In the genomic region with DNA sequence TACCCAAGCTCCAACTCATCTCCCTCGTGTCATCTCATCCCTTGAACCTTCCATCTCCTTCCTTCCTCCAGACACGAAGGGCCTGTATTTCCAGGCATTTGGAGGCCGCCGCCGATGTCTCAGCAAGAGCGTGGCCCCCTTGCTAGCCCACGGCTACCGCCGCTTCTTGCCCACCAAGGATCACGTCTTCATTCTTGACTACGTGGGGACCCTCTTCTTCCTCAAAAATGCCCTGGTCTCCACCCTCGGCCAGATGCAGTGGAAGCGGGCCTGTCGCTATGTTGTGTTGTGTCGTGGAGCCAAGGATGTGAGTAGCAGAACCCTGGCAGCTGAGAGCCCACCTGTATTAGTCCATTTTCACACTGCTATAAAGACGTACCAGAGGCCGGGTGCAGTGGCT, we compare ENCODE assay signal across 24 cellular contexts. TPM values are rescaled to one million over a fixed set of nuclear protein-coding genes. Genes with fewer than 3 reads are reported as not detected.
DNase-seq lines count a peak whose midpoint lies in the region; TF ChIP-seq lines count a peak whose summit lies in the region.
"Had no signal": no experiment of that assay in that cellular context is flagged by ENCODE, and none has a peak within 500 bp of the region (broad histone marks: within the 10 kb centered on the region; RNA-seq: fewer than 3 reads in every experiment).

No MANE protein-coding gene starts in this region.

- H3K4me1 Mint-ChIP-seq in nephron, result peaks cover 24% of the 10 kb centered on the region
- H3K4me1 Mint-ChIP-seq in nephron progenitor cell, result peaks cover 70% of the 10 kb centered on the region

- no peak overlapping the region for H2AFZ ChIP-seq in osteoblast (ENCODE audit: low read length)

- H3K27me3 ChIP-seq in osteoblast (ENCODE audit: insufficient read depth, low read length), result no peaks in the 10 kb centered on the region
- H3K27me3 ChIP-seq: BE2C had no signal

- no peaks in the 10 kb centered on the region for H3K36me3 ChIP-seq in osteoblast (ENCODE audit: insufficient read depth, low read length)
- H3K36me3 ChIP-seq: BE2C, BLaER1 had no signal

- H3K27me3 Mint-ChIP-seq in nephron (ENCODE audit: low read depth), result peaks cover 4% of the 10 kb centered on the region
- H3K27me3 Mint-ChIP-seq in nephron progenitor cell (ENCODE audit: low read depth, poor library complexity), result peaks cover 3% of the 10 kb centered on the region

- H3K4me1 ChIP-seq in osteoblast (ENCODE audit: insufficient read depth, low read length), result peaks cover 8% of the 10 kb centered on the region
- H3K4me1 ChIP-seq: BE2C had no signal

- H3K36me3 Mint-ChIP-seq in nephron (ENCODE audit: low read depth) (peaks cover 12% of the 10 kb centered on the region), nephron progenitor cell (ENCODE audit: low read depth) (peaks cover 23% of the 10 kb centered on the region)
- H3K36me3 Mint-ChIP-seq: CD4-positive, alpha-beta memory T cell; CD4-positive, CD25-positive, alpha-beta regulatory T cell had no signal

- H3K79me2 ChIP-seq in osteoblast (ENCODE audit: insufficient read depth, low read length), result no peaks in the 10 kb centered on the region

- no peak overlapping the region for H3K4me2 ChIP-seq in osteoblast (ENCODE audit: insufficient read depth, low read length)
- H3K4me2 ChIP-seq: BLaER1 had no signal

- no peaks in the 10 kb centered on the region for H3K9me3 ChIP-seq in osteoblast (ENCODE audit: low read depth, low read length)
- H3K9me3 ChIP-seq: BE2C, BLaER1 had no signal

- no peak overlapping the region for H3K27ac ChIP-seq in osteoblast (ENCODE audit: low read depth, low read length)
- H3K27ac ChIP-seq: BLaER1 had no signal

- H3K27ac Mint-ChIP-seq in nephron (peak overlapping the region in 2 of 3 experiments; percentile 22 to 37), nephron progenitor cell (peak overlapping the region; percentile 90)
- H3K27ac Mint-ChIP-seq: CD4-positive, CD25-positive, alpha-beta regulatory T cell had no signal

- H3K9me3 Mint-ChIP-seq in nephron, result no peaks in the 10 kb centered on the region
- peaks cover 10% of the 10 kb centered on the region for H3K9me3 Mint-ChIP-seq in nephron progenitor cell
- H3K9me3 Mint-ChIP-seq: CD4-positive, CD25-positive, alpha-beta regulatory T cell; CD8-positive, alpha-beta memory T cell had no signal

- H4K20me1 ChIP-seq in osteoblast (ENCODE audit: insufficient read depth, low read length), result no peaks in the 10 kb centered on the region
- H4K20me1 ChIP-seq: BLaER1 had no signal

- no peak overlapping the region for H3K4me3 Mint-ChIP-seq in nephron
- no peak overlapping the region for H3K4me3 Mint-ChIP-seq in nephron progenitor cell
- H3K4me3 Mint-ChIP-seq: CD14-positive monocyte; CD4-positive, alpha-beta memory T cell; CD4-positive, CD25-positive, alpha-beta regulatory T cell; CD8-positive, alpha-beta memory T cell had no signal

- no peak overlapping the region for H3K4me3 ChIP-seq in osteoblast (ENCODE audit: insufficient read depth, low read length)
- H3K4me3 ChIP-seq: BLaER1, GM12878 had no signal

- TF ChIP-seq CTCF in nephron (IDR thresholded peaks at IDR 0.05; ENCODE audit: unreplicated experiment in 3 of 3) (no peak), nephron progenitor cell (IDR thresholded peaks at IDR 0.05) (no peak), osteoblast (IDR thresholded peaks at IDR 0.05; ENCODE audit: extremely low read depth, low read depth, low read length) (no peak)

- no peak for DNase-seq in nephron progenitor cell
- DNase-seq in osteoblast (ENCODE audit: insufficient read length, low spot score, missing footprints), result peak; percentile 35
- no peak for DNase-seq in anterior cingulate cortex (lab: John Stamatoyannopoulos, UW)
- no peak for DNase-seq in activated CD4-positive, alpha-beta T cell treated with anti-CD3 and anti-CD28 coated beads for 48 hours
- DNase-seq: 8988T; ACHN; BE2C; C1 segment of cervical spinal cord; CD4-positive, alpha-beta memory T cell; CD4-positive, CD25-positive, alpha-beta regulatory T cell; CD8-positive, alpha-beta memory T cell; COR-L47; DMS 273 treated with DMSO at 0.1 percent for 48 hours; DMS153; DMS53; DMS79; DND-41; EL; GDM1 had no signal

RNA-seq across cellular contexts. Expression of a gene that starts 5.5 kb away (rescaled TPM):
- total RNA-seq in osteoblast, result under 0.01 and 0.36 TPM in 2 replicates
- total RNA-seq: CD4-positive, CD25-positive, alpha-beta regulatory T cell had no signal

RNA-seq across cellular contexts. Expression of a gene that starts 5.7 kb away (rescaled TPM):
- total RNA-seq in osteoblast, result 14.5 and 18.0 TPM in 2 replicates

RNA-seq across cellular contexts. Expression of a gene that starts 10.6 kb away (rescaled TPM):
- 231 and 259 TPM in 2 replicates for total RNA-seq in osteoblast

RNA-seq across cellular contexts. Expression of a gene that starts 17.9 kb away (rescaled TPM):
- not detected in 2 replicates for total RNA-seq in osteoblast
- total RNA-seq: G401 had no signal

RNA-seq across cellular contexts. Expression of a gene that starts 20.7 kb away (rescaled TPM):
- total RNA-seq in osteoblast, result 5.1 and 7.1 TPM in 2 replicates
